ENCODE assay signal across 8 cellular contexts in the genomic region with DNA sequence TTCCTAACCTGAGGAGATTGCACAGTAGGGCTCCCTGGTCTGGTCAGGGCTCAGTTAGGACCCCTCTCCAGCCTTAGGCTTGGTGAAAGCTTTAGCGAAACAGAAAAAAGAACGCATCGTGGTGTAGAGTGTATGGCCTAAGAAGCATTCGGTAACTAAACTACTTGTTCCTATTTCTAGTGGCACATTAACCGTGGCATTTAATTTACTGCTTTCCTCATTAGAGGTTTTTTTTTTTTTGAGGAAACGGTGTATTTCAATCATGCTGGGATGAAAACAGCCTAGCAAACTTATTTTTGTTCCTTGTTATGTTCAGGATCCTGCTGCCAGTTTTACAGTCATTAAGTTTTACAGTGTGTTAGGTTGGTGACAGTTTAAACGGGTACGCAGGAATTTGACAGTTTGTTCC. TPM values are rescaled to one million over a fixed set of nuclear protein-coding genes. Genes with fewer than 3 reads are reported as not detected.
DNase-seq lines count a peak whose midpoint lies in the region; ATAC-seq and TF ChIP-seq lines count a peak whose summit lies in the region.

No MANE protein-coding gene starts in this region.

- ATAC-seq in GM18868 (IDR thresholded peaks at IDR 0.05; ENCODE audit: unreplicated experiment) (peak; percentile 47), HG02642 (IDR thresholded peaks at IDR 0.05; ENCODE audit: poor library complexity, unreplicated experiment) (peak; percentile 50), foreskin keratinocyte (no peak)

- H3K9ac ChIP-seq in SK-N-SH, result peak overlapping the region; percentile 92
- H3K9ac ChIP-seq in smooth muscle cell (ENCODE audit: low read depth), result peak overlapping the region; percentile 97

- peaks cover 8 to 10% of the 10 kb centered on the region in 2 experiments; a peak in 3 of 4 replicates for H3K4me1 ChIP-seq in SK-N-SH (ENCODE audit: control insufficient read depth in 1 of 2, insufficient read depth in 2 of 2, low read depth in 1 of 2, low read length in 1 of 2)
- peaks cover 13% of the 10 kb centered on the region for H3K4me1 ChIP-seq in foreskin keratinocyte
- peaks cover 21% of the 10 kb centered on the region for H3K4me1 ChIP-seq in smooth muscle cell (ENCODE audit: low read depth)

- H3K27me3 ChIP-seq in SK-N-SH (ENCODE audit: insufficient read depth), result no peaks in the 10 kb centered on the region
- H3K27me3 ChIP-seq in foreskin keratinocyte, result no peaks in the 10 kb centered on the region
- H3K27me3 ChIP-seq in smooth muscle cell (ENCODE audit: low read depth), result no peaks in the 10 kb centered on the region

- H4K20me1 ChIP-seq in SK-N-SH (ENCODE audit: insufficient read depth) (no peaks in the 10 kb centered on the region), smooth muscle cell (ENCODE audit: low read depth) (peaks cover 34% of the 10 kb centered on the region)

- H3K9me3 ChIP-seq in SK-N-SH (no peaks in the 10 kb centered on the region), smooth muscle cell (replicated peaks; ENCODE audit: low read depth) (no peaks in the 10 kb centered on the region)

- H2AFZ ChIP-seq in SK-N-SH (ENCODE audit: low read depth), result peak overlapping the region; percentile 90
- peak overlapping the region; percentile 99 for H2AFZ ChIP-seq in smooth muscle cell (ENCODE audit: low read depth)

- WGBS in SK-N-SH (ENCODE audit: low lambda C conversion rate), result 32% methylated on average over 8 of the region's 8 CpGs
- 17% methylated on average over 8 of the region's 8 CpGs for WGBS in smooth muscle cell (ENCODE audit: low lambda C conversion rate)

- no peak for TF ChIP-seq RAD21 in SK-N-SH (IDR thresholded peaks at IDR 0.05; ENCODE audit: low read length)

- no peak for TF ChIP-seq CTCF in SK-N-SH (IDR thresholded peaks at IDR 0.05)
- no peak for TF ChIP-seq CTCF in foreskin keratinocyte (conservative IDR thresholded peaks at IDR 0.05)
- no peak for TF ChIP-seq CTCF in smooth muscle cell (IDR thresholded peaks at IDR 0.05; ENCODE audit: borderline replicate concordance, insufficient read depth, poor library complexity, severe bottlenecking)

- no peak for TF ChIP-seq EP300 in SK-N-SH (IDR thresholded peaks at IDR 0.05; ENCODE audit: borderline replicate concordance in 1 of 2, low read depth in 1 of 2, low read length in 1 of 2)

- H3K36me3 ChIP-seq in SK-N-SH (replicated peaks in 1 of 2; ENCODE audit: control insufficient read depth in 1 of 2, insufficient read depth in 2 of 2, low read length in 1 of 2) (no peaks in the 10 kb centered on the region), smooth muscle cell (ENCODE audit: low read depth) (no peaks in the 10 kb centered on the region)

- H3K9me2 ChIP-seq in SK-N-SH, result no peaks in the 10 kb centered on the region

- H3F3A ChIP-seq in SK-N-SH (replicated peaks; ENCODE audit: insufficient read depth) (peaks cover 7% of the 10 kb centered on the region), smooth muscle cell (ENCODE audit: low read depth) (no peaks in the 10 kb centered on the region)

- POLR2A ChIA-PET in SK-N-SH (lab: Yijun Ruan, JAX), result no interaction called here

- DNase-seq in SK-N-SH, result no peak
- DNase-seq in foreskin keratinocyte, result no peak
- no peak for DNase-seq in smooth muscle cell (lab: John Stamatoyannopoulos, UW; ENCODE audit: unreplicated experiment)
- no peak for DNase-seq in NCI-H510A (lab: John Stamatoyannopoulos, UW)
- no peak for DNase-seq in activated CD4-positive, CD25-positive, alpha-beta regulatory T cell (lab: John Stamatoyannopoulos, UW)
- no peak for DNase-seq in epidermal melanocyte (ENCODE audit: insufficient read length, low spot score)

- H3K4me3 ChIP-seq in SK-N-SH (ENCODE audit: low read depth in 2 of 2, low read length in 1 of 2) (peak overlapping the region; percentile 98 to 99), smooth muscle cell (peak overlapping the region; percentile 97)

- H3K79me2 ChIP-seq in SK-N-SH (ENCODE audit: insufficient read depth) (peaks cover 43% of the 10 kb centered on the region), smooth muscle cell (ENCODE audit: low read depth) (peaks cover 40% of the 10 kb centered on the region)

- CTCF ChIA-PET in SK-N-SH (lab: Yijun Ruan, JAX), result interaction anchor here (1.4 to 3.0 kb wide), 2 partner anchors 26 to 104 kb away, joined by 4 to 12 read pairs; no protein-coding TSS in a partner anchor

- H3K27ac ChIP-seq in SK-N-SH (ENCODE audit: low read depth in 2 of 2, low read length in 1 of 2), result peak overlapping the region; percentile 80 to 96
- H3K27ac ChIP-seq in foreskin keratinocyte, result peak overlapping the region; percentile 90
- H3K27ac ChIP-seq in smooth muscle cell (ENCODE audit: low read depth), result peak overlapping the region; percentile 90

- H3K4me2 ChIP-seq in SK-N-SH (peak overlapping the region; percentile 91), smooth muscle cell (peak overlapping the region; percentile 97)

TF ChIP-seq in SK-N-SH, 30 proteins besides CTCF, POLR2A, EP300 and RAD21:
- TF ChIP-seq POLR2AphosphoS5 (IDR thresholded peaks at IDR 0.05; ENCODE audit: low read depth, low read length) (no peak), YY1 (IDR thresholded peaks at IDR 0.05; ENCODE audit: low read depth) (0 out of 2 replicates have a peak, but pooled peaks have one; percentile 6)

RNA-seq across cellular contexts. Expression of a gene that starts 0.5 kb away (rescaled TPM):
- polyA plus RNA-seq in SK-N-SH (2012; rRNA removed) (9.5 and 10.6 TPM in 2 replicates), foreskin keratinocyte (5.8 and 6.2 TPM in 2 replicates), smooth muscle cell (32.0 and 43.2 TPM in 2 replicates)
- polyA plus RNA-seq in SK-N-SH (2012; cell fraction: cytosol; rRNA removed), result 13.2 and 13.7 TPM in 2 replicates
- 12.0 and 18.9 TPM in 2 replicates for polyA plus RNA-seq in SK-N-SH (2012; cell fraction: nucleus; rRNA removed)
- total RNA-seq in foreskin keratinocyte (47.0 and 48.8 TPM in 2 replicates), smooth muscle cell (108 and 129 TPM in 2 replicates)
